In genomic region chr22:31093090-31093850, GRCh38 we compare ENCODE assay signal across 13 cellular contexts. TPM values are rescaled to one million over a fixed set of nuclear protein-coding genes. Genes with fewer than 3 reads are reported as not detected.
DNase-seq lines count a peak whose midpoint lies in the region; ATAC-seq and TF ChIP-seq lines count a peak whose summit lies in the region.
"Had no signal": no experiment of that assay in that cellular context is flagged by ENCODE, and none has a peak within 500 bp of the region (broad histone marks: within the 10 kb centered on the region; RNA-seq: fewer than 3 reads in every experiment).

No MANE protein-coding gene starts in this region.

- H4K20me1 ChIP-seq in BLaER1 treated with 17β-estradiol and CSF1 and Interleukin-3, amounts not matched to agents 10 nM and 100 nM = peaks cover 0 to 40% (median 4%) of the 10 kb centered on the region in 11 experiments; a peak in 8 of 22 replicates

- DNase-seq in amygdala (lab: John Stamatoyannopoulos, UW) (peak in 43 of 56 donors; percentile 8 to 78 (median 50)), left cardiac atrium (peak; percentile 74), MG63 (no peak), MV-4-11 (lab: John Stamatoyannopoulos, UW) (no peak)
- DNase-seq in CD4-positive, alpha-beta T cell = no peak
- DNase-seq: activated T-cell treated with anti-CD3 and anti-CD28 coated beads, Interleukin-2, amount 50 U/mL, for 72 hours; EL; KG1; NCI-H2029 treated with DMSO at 0.1 percent for 48 hours; SW 1271 had no signal

- H3K27ac Mint-ChIP-seq in CD4-positive, alpha-beta T cell = no peak overlapping the region
- H3K27ac Mint-ChIP-seq: activated T-cell treated with anti-CD3 and anti-CD28 coated beads, Interleukin-2, amount 50 U/mL, for 72 hours had no signal

- H3K4me1 Mint-ChIP-seq in CD4-positive, alpha-beta T cell (ENCODE audit: low read depth) = no peaks in the 10 kb centered on the region

- peaks cover 42 to 98% (median 92%) of the 10 kb centered on the region in 11 experiments for H3K36me3 ChIP-seq in BLaER1 treated with 17β-estradiol and CSF1 and Interleukin-3, amounts not matched to agents 10 nM and 100 nM
- H3K36me3 ChIP-seq in rectal smooth muscle tissue (ENCODE audit: control insufficient read depth, insufficient read depth, low read length) (peaks cover 46% of the 10 kb centered on the region), MG63 (peaks cover 88% of the 10 kb centered on the region)

- H3K27me3 Mint-ChIP-seq in CD4-positive, alpha-beta T cell = no peaks in the 10 kb centered on the region

- CTCF ChIA-PET in CD4-positive, alpha-beta T cell (lab: Charles Lee) = no interaction called here

- H3K27ac ChIP-seq in BLaER1 treated with 17β-estradiol and CSF1 and Interleukin-3, amounts not matched to agents 10 nM and 100 nM = no peak overlapping the region
- peak overlapping the region; percentile 99 for H3K27ac ChIP-seq in rectal smooth muscle tissue (ENCODE audit: low read depth, low read length)
- no peak overlapping the region for H3K27ac ChIP-seq in CD4-positive, alpha-beta T cell (ENCODE audit: low read depth, low read length)

- H3K27me3 ChIP-seq in BLaER1 treated with 17β-estradiol and CSF1 and Interleukin-3, amounts not matched to agents 10 nM and 100 nM = no peaks in the 10 kb centered on the region
- H3K27me3 ChIP-seq in rectal smooth muscle tissue (ENCODE audit: control insufficient read depth, insufficient read depth, low read length) = no peaks in the 10 kb centered on the region
- H3K27me3 ChIP-seq in MG63 = no peaks in the 10 kb centered on the region
- H3K27me3 ChIP-seq in CD4-positive, alpha-beta T cell (ENCODE audit: control insufficient read depth, insufficient read depth, low read length) = no peaks in the 10 kb centered on the region

- no peak for TF ChIP-seq CTCF in CD4-positive, alpha-beta T cell (IDR thresholded peaks at IDR 0.05)

- H3K36me3 Mint-ChIP-seq in CD4-positive, alpha-beta T cell (ENCODE audit: low read depth) = no peaks in the 10 kb centered on the region

- H3K4me3 ChIP-seq in BLaER1 treated with 17β-estradiol and CSF1 and Interleukin-3, amounts not matched to agents 10 nM and 100 nM = no peak overlapping the region
- H3K4me3 ChIP-seq in rectal smooth muscle tissue (ENCODE audit: low read length) (peak overlapping the region; percentile 55), MG63 (no peak overlapping the region)

- H3K9me3 Mint-ChIP-seq in CD4-positive, alpha-beta T cell = no peaks in the 10 kb centered on the region
- H3K9me3 Mint-ChIP-seq: activated T-cell treated with anti-CD3 and anti-CD28 coated beads, Interleukin-2, amount 50 U/mL, for 72 hours had no signal

- ATAC-seq in left cardiac atrium (peak; percentile 73 to 87), GM19023 (IDR thresholded peaks at IDR 0.05; ENCODE audit: unreplicated experiment) (no peak)
- no peak for ATAC-seq in CD4-positive, alpha-beta T cell (ENCODE audit: poor library complexity)
- ATAC-seq: activated T-cell treated with anti-CD3 and anti-CD28 coated beads, Interleukin-2, amount 50 U/mL, for 72 hours had no signal

- H3K9me3 ChIP-seq in BLaER1 treated with 17β-estradiol and CSF1 and Interleukin-3, amounts not matched to agents 10 nM and 100 nM (replicated peaks in 1 of 11) = no peaks in the 10 kb centered on the region
- H3K9me3 ChIP-seq in MG63 = no peaks in the 10 kb centered on the region
- H3K9me3 ChIP-seq in CD4-positive, alpha-beta T cell (ENCODE audit: control insufficient read depth, low read length) = no peaks in the 10 kb centered on the region

- H3K4me3 Mint-ChIP-seq in CD4-positive, alpha-beta T cell = no peak overlapping the region
- H3K4me3 Mint-ChIP-seq: activated T-cell treated with anti-CD3 and anti-CD28 coated beads, Interleukin-2, amount 50 U/mL, for 72 hours had no signal

- peak overlapping the region in 4 of 11 experiments; percentile 26 to 59 (median 34); a peak in 6 of 22 replicates for H3K9ac ChIP-seq in BLaER1 treated with 17β-estradiol and CSF1 and Interleukin-3, amounts not matched to agents 10 nM and 100 nM
- peak overlapping the region; percentile 71 for H3K9ac ChIP-seq in rectal smooth muscle tissue (ENCODE audit: low read length)

- intact Hi-C loops in left cardiac atrium (cut with DNase I) = loop anchor here in 1 of 2 donors (5.0 kb wide), 1 partner anchor 54 kb away; no protein-coding TSS in a partner anchor
- intact Hi-C loops in CD4-positive, alpha-beta T cell (cut with DNase I, micrococcal nuclease) = no loop called here

- peaks cover 0 to 39% (median 31%) of the 10 kb centered on the region in 10 experiments; a peak in 15 of 20 replicates for H3K4me1 ChIP-seq in BLaER1 treated with 17β-estradiol and CSF1 and Interleukin-3, amounts not matched to agents 10 nM and 100 nM
- peaks cover 34% of the 10 kb centered on the region for H3K4me1 ChIP-seq in rectal smooth muscle tissue (ENCODE audit: control insufficient read depth, insufficient read depth, low read length)

- POLR2A ChIA-PET in CD4-positive, alpha-beta T cell (lab: Charles Lee) = interaction anchor here (0.7 kb wide), 1 partner anchor 14 kb away, joined by 3 read pairs; no protein-coding TSS in a partner anchor

- H3K4me2 ChIP-seq in BLaER1 treated with 17β-estradiol and CSF1 and Interleukin-3, amounts not matched to agents 10 nM and 100 nM = peak overlapping the region in 8 of 11 experiments; percentile 28 to 80 (median 68); a peak in 15 of 22 replicates

RNA-seq across cellular contexts. Expression of gene SMTN, which starts 12.2 kb away (rescaled TPM):
- 100 to 1,000 TPM; 142 to 150 TPM for total RNA-seq in left cardiac atrium
- total RNA-seq in MG63 (2014; rRNA removed; shearing (Covaris generic); ENCODE audit: low replicate concordance) = 26.0 and 37.7 TPM in 2 replicates
- 1 to 10 TPM; 2.9 TPM for total RNA-seq in CD4-positive, alpha-beta T cell

RNA-seq across cellular contexts. Expression of gene SELENOM, which starts 14.1 kb away (rescaled TPM):
- 100 to 1,000 TPM; 118 to 145 TPM for total RNA-seq in left cardiac atrium
- 72.5 and 98.8 TPM in 2 replicates for total RNA-seq in MG63 (2014; rRNA removed; shearing (Covaris generic); ENCODE audit: low replicate concordance)
- total RNA-seq in CD4-positive, alpha-beta T cell = 10 to 100 TPM; 78.0 to 82.4 TPM

RNA-seq across cellular contexts. Expression of gene INPP5J, which starts 29.5 kb away (rescaled TPM):
- 10 to 100 TPM; 13.3 to 26.4 TPM for total RNA-seq in left cardiac atrium
- not detected in 2 replicates for total RNA-seq in MG63 (2014; rRNA removed; shearing (Covaris generic); ENCODE audit: low replicate concordance)
- under 1 TPM; 0.59 to 0.69 TPM for total RNA-seq in CD4-positive, alpha-beta T cell

RNA-seq across cellular contexts. Expression of gene PLA2G3, which starts 47.0 kb away (rescaled TPM):
- total RNA-seq in left cardiac atrium = not detected
- total RNA-seq in MG63 (2014; rRNA removed; shearing (Covaris generic); ENCODE audit: low replicate concordance) = not detected in 2 replicates
- total RNA-seq in CD4-positive, alpha-beta T cell = not detected
- total RNA-seq: activated T-cell treated with anti-CD3 and anti-CD28 coated beads, Interleukin-2, amount 50 U/mL, for 72 hours had no signal

Comparison
In these comparisons a context has a peak if more than half of its experiments do, and no peak if none do; other contexts are left out.
1. DNase-seq: peak in amygdala (43 of 56) and left cardiac atrium (single experiment); none in MG63 (single experiment), MV-4-11 (single experiment) and CD4-positive, alpha-beta T cell (0 of 10).
2. ATAC-seq: peak in left cardiac atrium (2 of 2); none in CD4-positive, alpha-beta T cell (single experiment) and GM19023 (single experiment).
3. RNA of gene INPP5J, which starts 29.5 kb away (total RNA-seq): 13.3 to 26.4 TPM in left cardiac atrium; 0.59 to 0.69 TPM in CD4-positive, alpha-beta T cell and not detected in MG63; every median in the first group is over 4 times any median in the second.